Comparison of ENCODE assay signal across 10 cellular contexts in genomic region chr13:82758056-82758455, GRCh38.
DNase-seq lines count a peak whose midpoint lies in the region; ATAC-seq and TF ChIP-seq lines count a peak whose summit lies in the region.
"Had no signal": no experiment of that assay in that cellular context is flagged by ENCODE, and none has a peak within 500 bp of the region (broad histone marks: within the 10 kb centered on the region; RNA-seq: fewer than 3 reads in every experiment).

No MANE protein-coding gene starts in this region.

- ATAC-seq in HG02840 (IDR thresholded peaks at IDR 0.05; ENCODE audit: low FRiP score, unreplicated experiment) = no peak

- peak; percentile 46 for DNase-seq in ELR (ENCODE audit: low read depth)
- DNase-seq in HuH-7.5 (ENCODE audit: low spot score) = peak; percentile 43
- peak; percentile 26 for DNase-seq in left kidney (ENCODE audit: low read depth, low spot score)
- DNase-seq in hepatic stellate cell (ENCODE audit: low spot score) = no peak
- no peak for DNase-seq in stimulated activated CD4-positive, alpha-beta T cell treated with anti-CD3 and anti-CD28 coated beads, Interleukin-4, amount 100 ng/mL, for 4 hours
- DNase-seq in NOMO-1 treated with DMSO at 0.1 percent for 48 hours (lab: John Stamatoyannopoulos, UW; ENCODE audit: unreplicated experiment) = no peak
- DNase-seq: NCI-H1048 had no signal

- peak; percentile 41; the same call in 1 of the 2 replicates for TF ChIP-seq CTCF in VCaP (conservative IDR thresholded peaks at IDR 0.05)

- no peak overlapping the region for H3K27ac ChIP-seq in VCaP
- H3K27ac ChIP-seq: neutrophil had no signal

Comparison
In these comparisons a context has a peak if more than half of its experiments do, and no peak if none do; other contexts are left out.
1. DNase-seq: peak in ELR (single experiment), HuH-7.5 (single experiment) and left kidney (single experiment); none in hepatic stellate cell (single experiment), stimulated activated CD4-positive, alpha-beta T cell treated with anti-CD3 and anti-CD28 coated beads, Interleukin-4, amount 100 ng/mL, for 4 hours (0 of 2) and NOMO-1 treated with DMSO at 0.1 percent for 48 hours (single experiment).